Comparison of ENCODE assay signal across 1 cellular context in the genomic region with DNA sequence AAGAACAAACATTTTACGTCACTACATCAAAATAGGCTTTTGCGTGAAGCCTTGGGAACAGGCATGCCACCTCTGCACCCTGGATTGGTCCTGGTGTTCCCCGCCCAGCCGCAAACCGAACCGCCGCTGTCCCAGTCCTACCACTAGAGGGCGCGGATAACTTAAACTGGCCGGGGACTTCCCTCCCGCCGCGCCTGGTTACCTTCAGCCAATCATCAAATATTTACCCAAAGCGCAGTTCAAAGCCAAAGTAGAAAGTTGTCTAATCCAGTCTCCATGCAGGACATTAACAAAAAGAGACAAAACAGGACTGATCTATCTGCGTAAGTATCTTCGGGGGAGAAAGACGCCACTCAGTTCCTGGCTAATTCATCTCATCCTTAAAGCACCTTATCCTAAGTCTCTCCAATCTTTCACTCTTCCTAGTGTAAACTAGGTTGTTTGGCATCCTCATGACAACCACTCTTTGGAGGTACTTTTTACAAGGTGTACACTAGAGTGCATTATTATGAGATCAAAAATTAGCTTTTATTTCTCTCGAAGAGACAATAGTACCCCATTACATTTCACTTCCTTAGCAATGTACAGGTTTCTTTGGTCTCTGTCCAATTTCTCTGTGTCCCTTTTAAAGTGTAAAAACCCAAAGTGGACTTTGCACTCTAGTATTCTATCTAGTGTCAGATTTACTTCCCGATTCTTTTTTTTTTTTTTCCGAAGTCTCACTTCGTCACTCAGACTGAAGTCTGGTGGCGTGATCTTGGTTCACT.
TF ChIP-seq lines count a peak whose summit lies in the region.

No MANE protein-coding gene starts in this region.

TF ChIP-seq in H1, 55 proteins besides CTCF, POLR2A, EP300 and RAD21:
- no peak for TF ChIP-seq ATF3 (IDR thresholded peaks at IDR 0.05; ENCODE audit: insufficient read depth, low read depth, low read length)
- 0 out of 4 replicates have a peak, but pooled peaks of 1 of the 2 experiments have one; percentile 38 for TF ChIP-seq SIN3A (conservative IDR thresholded peaks at IDR 0.05 in 1 of 2, IDR thresholded peaks at IDR 0.05 in 1 of 2; ENCODE audit: low read depth in 1 of 2, low read length in 2 of 2)
